Comparison of ENCODE assay signal across 19 cellular contexts in the genomic region with DNA sequence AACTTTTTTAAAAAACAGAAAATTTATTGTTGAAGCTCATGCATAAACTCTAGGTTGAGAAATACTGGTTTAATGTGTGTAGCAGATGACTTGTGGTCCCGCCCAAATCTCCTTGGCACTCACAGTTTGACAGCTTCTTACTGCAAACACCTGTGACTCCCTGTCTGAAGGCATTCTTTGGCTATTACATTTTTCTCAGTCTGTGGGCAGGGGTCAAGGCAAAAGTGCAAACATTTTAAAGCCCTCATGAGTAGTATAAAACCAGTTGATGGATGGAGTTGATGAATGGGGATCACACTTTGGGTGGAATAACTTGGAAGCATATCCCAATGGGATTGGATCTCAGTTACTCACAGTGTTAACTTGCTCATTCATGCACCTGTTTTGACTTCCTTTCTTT.
"Had no signal": no experiment of that assay in that cellular context is flagged by ENCODE, and none has a peak within 500 bp of the region (broad histone marks: within the 10 kb centered on the region; RNA-seq: fewer than 3 reads in every experiment).

No MANE protein-coding gene starts in this region.

- DNase-seq: activated CD4-positive, alpha-beta T cell treated with anti-CD3 and anti-CD28 coated beads for 48 hours; activated CD4-positive, alpha-beta T cell treated with anti-CD3 and anti-CD28 coated beads, Interleukin-2, amount 50 U/mL, for 4 hours; activated CD4-positive, CD25-positive, alpha-beta regulatory T cell treated with anti-CD3 and anti-CD28 coated beads, Interleukin-2, amount 50 U/mL, for 72 hours; activated gamma-delta T cell; activated naive CD4-positive, alpha-beta T cell treated with anti-CD3 and anti-CD28 coated beads for 36 hours; activated T-cell treated with anti-CD3 and anti-CD28 coated beads, Interleukin-2, amount 50 U/mL, for 4 hours; cerebellar nuclear complex; KG1; NCI-H1092; NCI-H1930; NCI-H2107; NCI-H2171 treated with DMSO at 0.1 percent for 48 hours; NCI-H345; NCI-H510A; NCI-H526 treated with DMSO at 0.1 percent for 48 hours; SHP77 had no signal

- H3K4me3 Mint-ChIP-seq: activated naive CD4-positive, alpha-beta T cell treated with anti-CD3 and anti-CD28 coated beads for 36 hours; activated naive CD8-positive, alpha-beta T cell; activated T-cell treated with anti-CD3 and anti-CD28 coated beads, Interleukin-2, amount 50 U/mL, for 4 hours; T-helper 1 cell treated with Interleukin-12 subunit alpha and Interleukin-12 subunit beta and Interleukin-4 antibody, amounts not matched to agents 30 μg/mL and 1 μg/mL, for 36 hours had no signal

- FAIRE-seq: RCC 7860 had no signal

- ATAC-seq: activated T-cell treated with anti-CD3 and anti-CD28 coated beads, Interleukin-2, amount 50 U/mL, for 4 hours had no signal

- H3K36me3 Mint-ChIP-seq: activated naive CD8-positive, alpha-beta T cell had no signal

- H3K27ac Mint-ChIP-seq: activated naive CD4-positive, alpha-beta T cell treated with anti-CD3 and anti-CD28 coated beads for 36 hours; activated naive CD8-positive, alpha-beta T cell; T-helper 1 cell treated with Interleukin-12 subunit alpha and Interleukin-12 subunit beta and Interleukin-4 antibody, amounts not matched to agents 30 μg/mL and 1 μg/mL, for 36 hours had no signal

- H3K27me3 Mint-ChIP-seq: activated naive CD8-positive, alpha-beta T cell had no signal
